ENCODE assay signal across 8 cellular contexts in the genomic region with DNA sequence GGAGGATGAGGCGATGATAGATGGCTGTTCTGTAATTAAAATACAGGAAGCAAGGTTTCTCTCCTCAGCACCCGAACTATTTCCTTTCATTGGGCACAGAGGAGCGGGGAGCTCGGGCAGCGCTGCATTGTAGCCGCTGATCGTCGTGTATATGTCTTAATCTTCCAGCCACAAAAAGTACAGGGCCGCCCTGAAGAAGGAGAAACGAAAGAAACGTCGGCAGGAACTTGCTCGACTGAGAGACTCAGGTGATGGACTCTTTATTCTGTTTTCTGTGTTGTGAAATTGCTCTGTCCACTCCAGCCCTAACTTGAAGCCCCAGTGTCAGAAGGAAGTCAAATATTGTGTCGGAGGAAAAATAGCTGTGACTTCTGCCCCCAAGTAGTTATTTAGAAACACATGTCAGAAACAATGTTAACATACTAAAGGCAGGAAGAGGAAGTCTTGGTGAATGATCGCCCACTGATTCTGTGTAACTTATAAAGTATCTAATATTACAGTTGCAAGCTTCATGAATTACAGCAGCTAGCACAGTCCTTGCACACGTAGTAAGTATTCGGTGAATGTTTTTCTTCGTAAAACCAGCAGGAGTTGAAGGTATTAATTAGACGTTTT. TPM values are rescaled to one million over a fixed set of nuclear protein-coding genes. Genes with fewer than 3 reads are reported as not detected.
DNase-seq lines count a peak whose midpoint lies in the region; ATAC-seq and TF ChIP-seq lines count a peak whose summit lies in the region.

No MANE protein-coding gene starts in this region.

- peak; percentile 34 for ATAC-seq in GM21526 (IDR thresholded peaks at IDR 0.05; ENCODE audit: low FRiP score, unreplicated experiment)
- ATAC-seq in memory B cell (ENCODE audit: low read depth), result peak; percentile 42

- H3K4me1 Mint-ChIP-seq in Caco-2 (ENCODE audit: low read depth, unreplicated experiment) (no peaks in the 10 kb centered on the region), memory B cell (peaks cover 13% of the 10 kb centered on the region)

- CTCF ChIA-PET in Caco-2 (lab: Charles Lee), result no interaction called here

- H3K27ac ChIP-seq in Karpas-422 (ENCODE audit: low read length), result peak overlapping the region; percentile 87
- H3K27ac ChIP-seq in cingulate gyrus (ENCODE audit: low read depth, low read length), result peak overlapping the region; percentile 78

- intact Hi-C loops in Caco-2 (cut with micrococcal nuclease; ENCODE audit: unreplicated experiment), result loop anchor here (5.0 kb wide), 1 partner anchor 104 kb away; no protein-coding TSS in a partner anchor

- POLR2A ChIA-PET in Caco-2 (lab: Charles Lee), result no interaction called here

- H3K36me3 ChIP-seq in Caco-2 (ENCODE audit: control insufficient read depth, insufficient read depth, low read length) (no peaks in the 10 kb centered on the region), Karpas-422 (ENCODE audit: insufficient read depth, low read length) (peaks cover 11% of the 10 kb centered on the region; the same call in 1 of the 2 replicates)

- BruUV-seq in Caco-2 (replicated peaks; lab: Mats Ljungman, UMichigan), result TSS peak; percentile 89

- H3K27ac Mint-ChIP-seq in Caco-2 (ENCODE audit: unreplicated experiment), result no peak overlapping the region
- no peak overlapping the region for H3K27ac Mint-ChIP-seq in memory B cell

- H3K27me3 ChIP-seq in Caco-2 (replicated peaks; ENCODE audit: control insufficient read depth, insufficient read depth, low read length) (no peaks in the 10 kb centered on the region), Karpas-422 (ENCODE audit: low read length) (no peaks in the 10 kb centered on the region)

- no peaks in the 10 kb centered on the region for H3K9me3 Mint-ChIP-seq in Caco-2 (ENCODE audit: unreplicated experiment)
- H3K9me3 Mint-ChIP-seq in memory B cell, result no peaks in the 10 kb centered on the region

- H3K36me3 Mint-ChIP-seq in Caco-2 (ENCODE audit: insufficient read depth, unreplicated experiment) (no peaks in the 10 kb centered on the region), memory B cell (peaks cover 7% of the 10 kb centered on the region)

- H2AFZ ChIP-seq in Karpas-422 (ENCODE audit: low read length), result peak overlapping the region; percentile 76

- H3K4me1 ChIP-seq in Caco-2 (no peaks in the 10 kb centered on the region), Karpas-422 (ENCODE audit: low read length) (peaks cover 25% of the 10 kb centered on the region)

- no peaks in the 10 kb centered on the region for H3K27me3 Mint-ChIP-seq in Caco-2 (ENCODE audit: insufficient read depth, unreplicated experiment)
- H3K27me3 Mint-ChIP-seq in memory B cell, result no peaks in the 10 kb centered on the region

- H3K9ac ChIP-seq in Karpas-422 (ENCODE audit: low read length), result peak overlapping the region; percentile 75

- peak overlapping the region; percentile 87 for H3K4me3 ChIP-seq in Caco-2 (ENCODE audit: low read depth, low read length)
- H3K4me3 ChIP-seq in Karpas-422 (ENCODE audit: low read length), result peak overlapping the region; percentile 90

- H4K20me1 ChIP-seq in Karpas-422 (ENCODE audit: insufficient read depth, low read depth, low read length), result no peaks in the 10 kb centered on the region

- no peak overlapping the region for H3K4me3 Mint-ChIP-seq in Caco-2 (ENCODE audit: unreplicated experiment)
- no peak overlapping the region for H3K4me3 Mint-ChIP-seq in memory B cell

- peaks cover 49% of the 10 kb centered on the region for H3K79me2 ChIP-seq in Karpas-422 (ENCODE audit: low read length)

- TF ChIP-seq CTCF in Caco-2 (IDR thresholded peaks at IDR 0.05; ENCODE audit: insufficient read depth in 1 of 2, low read depth in 1 of 2, low read length in 1 of 2, severe bottlenecking in 1 of 2, unreplicated experiment in 1 of 2), result no peak

- no peaks in the 10 kb centered on the region for H3K9me3 ChIP-seq in Caco-2
- H3K9me3 ChIP-seq in Karpas-422 (ENCODE audit: low read length), result no peaks in the 10 kb centered on the region

- H3K9me2 ChIP-seq in Karpas-422 (replicated peaks; ENCODE audit: insufficient read depth, low read length), result no peaks in the 10 kb centered on the region

- DNase-seq in Caco-2 (no peak), Karpas-422 (no peak), memory B cell (ENCODE audit: low spot score in 2 of 2) (no peak), NCI-H1930 (lab: John Stamatoyannopoulos, UW) (no peak), iPS-NIHi11 (ENCODE audit: low spot score) (no peak), D341Med (ENCODE audit: low spot score) (no peak)

- peak overlapping the region; percentile 73 for H3K4me2 ChIP-seq in Karpas-422 (ENCODE audit: low read depth, low read length, poor library complexity, severe bottlenecking)

RNA-seq across cellular contexts. Expression of a gene that starts 0.6 kb away (rescaled TPM):
- total RNA-seq in Caco-2 (2022), result 8.1 and 8.4 TPM in 2 replicates
- 13.4 and 18.3 TPM in 2 replicates for total RNA-seq in Karpas-422 (2014; rRNA removed; shearing (Covaris generic); ENCODE audit: low replicate concordance)

RNA-seq across cellular contexts. Expression of a gene that starts 52.8 kb away (rescaled TPM):
- 4.1 and 4.2 TPM in 2 replicates for total RNA-seq in Caco-2 (2022)
- total RNA-seq in Karpas-422 (2014; rRNA removed; shearing (Covaris generic); ENCODE audit: low replicate concordance), result 11.6 and 14.1 TPM in 2 replicates
